8 cellular contexts compared by ENCODE assay signal in genomic region chr19:39436350-39436716, GRCh38. TPM values are rescaled to one million over a fixed set of nuclear protein-coding genes. Genes with fewer than 3 reads are reported as not detected.
A peak's percentile ranks its signal among the peaks of the same experiment; 100 is the strongest.
DNase-seq lines count a peak whose midpoint lies in the region; ATAC-seq and TF ChIP-seq lines count a peak whose summit lies in the region.

No MANE protein-coding gene starts in this region.

- H3K36me3 ChIP-seq in adrenal gland (replicated peaks in 1 of 2) (peaks cover 0 to 31% of the 10 kb centered on the region in 2 donors), left lung (peaks cover 0 to 34% of the 10 kb centered on the region in 2 donors), thoracic aorta (peaks cover 24% of the 10 kb centered on the region)

- H3K9me3 Mint-ChIP-seq in activated CD4-positive, alpha-beta T cell treated with anti-CD3 and anti-CD28 coated beads, Interleukin-2, amount 10 ng/mL, durations not matched to agents 7 days and 5 days = no peaks in the 10 kb centered on the region

- TF ChIP-seq CTCF in adrenal gland (IDR thresholded peaks at IDR 0.05) (no peak), left lung (IDR thresholded peaks at IDR 0.05) (no peak), thoracic aorta (IDR thresholded peaks at IDR 0.05) (no peak)

- H3K36me3 Mint-ChIP-seq in activated CD4-positive, alpha-beta T cell treated with anti-CD3 and anti-CD28 coated beads, Interleukin-2, amount 10 ng/mL, durations not matched to agents 7 days and 5 days (ENCODE audit: low read depth) = peaks cover 29% of the 10 kb centered on the region

- H3K9me3 ChIP-seq in adrenal gland (replicated peaks in 1 of 3) = no peaks in the 10 kb centered on the region
- H3K9me3 ChIP-seq in left lung = no peaks in the 10 kb centered on the region
- no peaks in the 10 kb centered on the region for H3K9me3 ChIP-seq in thoracic aorta

- H3K27ac Mint-ChIP-seq in activated CD4-positive, alpha-beta T cell treated with anti-CD3 and anti-CD28 coated beads, Interleukin-2, amount 10 ng/mL, durations not matched to agents 7 days and 5 days = peak overlapping the region; percentile 97

- peaks cover 18 to 22% of the 10 kb centered on the region in 2 donors for H3K4me1 ChIP-seq in adrenal gland (replicated peaks in 1 of 2)
- peaks cover 21 to 58% of the 10 kb centered on the region in 2 donors for H3K4me1 ChIP-seq in left lung
- peaks cover 19 to 39% of the 10 kb centered on the region in 2 donors for H3K4me1 ChIP-seq in thoracic aorta (ENCODE audit: control insufficient read depth in 1 of 2, low read depth in 2 of 2)

- H3K27ac ChIP-seq in adrenal gland (peak overlapping the region; percentile 35 to 90 (median 61)), left lung (peak overlapping the region; percentile 80 to 90), thoracic aorta (peak overlapping the region; percentile 82 to 94)

- peaks cover 52% of the 10 kb centered on the region for H3K4me1 Mint-ChIP-seq in activated CD4-positive, alpha-beta T cell treated with anti-CD3 and anti-CD28 coated beads, Interleukin-2, amount 10 ng/mL, durations not matched to agents 7 days and 5 days

- POLR2A ChIA-PET in activated CD4-positive, alpha-beta T cell treated with anti-CD3 and anti-CD28 coated beads, Interleukin-2, amount 10 ng/mL, durations not matched to agents 7 days and 5 days (lab: Charles Lee) = interaction anchor here (0.6 to 1.4 kb wide), 13 partner anchors 8 to 689 kb away, joined by 3 to 10 read pairs (median 3); partner anchors contain the start of genes MED29, PAF1, PLEKHG2 and SAMD4B

- H3K4me3 Mint-ChIP-seq in activated CD4-positive, alpha-beta T cell treated with anti-CD3 and anti-CD28 coated beads, Interleukin-2, amount 10 ng/mL, durations not matched to agents 7 days and 5 days = peak overlapping the region; percentile 98

- CTCF ChIA-PET in activated CD4-positive, alpha-beta T cell treated with anti-CD3 and anti-CD28 coated beads, Interleukin-2, amount 10 ng/mL, durations not matched to agents 7 days and 5 days (lab: Charles Lee) = interaction anchor here (0.6 to 1.7 kb wide), 9 partner anchors 9 to 397 kb away, joined by 3 to 18 read pairs (median 3); partner anchors contain the start of genes DYRK1B, PLEKHG2, SUPT5H and TIMM50

- ATAC-seq in left lung (no peak), thoracic aorta (ENCODE audit: insufficient number of reproducible peaks, low FRiP score, low read depth) (no peak)

- H3K27me3 Mint-ChIP-seq in activated CD4-positive, alpha-beta T cell treated with anti-CD3 and anti-CD28 coated beads, Interleukin-2, amount 10 ng/mL, durations not matched to agents 7 days and 5 days = peaks cover 3% of the 10 kb centered on the region

- DNase-seq in activated CD4-positive, alpha-beta T cell treated with anti-CD3 and anti-CD28 coated beads, Interleukin-2, amount 10 ng/mL, durations not matched to agents 7 days and 5 days = no peak
- DNase-seq in activated CD4-positive, alpha-beta T cell treated with anti-CD3 and anti-CD28 coated beads for 1 hour = no peak
- DNase-seq in adrenal gland (no peak), left lung (no peak), thoracic aorta (ENCODE audit: low spot score) (no peak), NCI-H748 (lab: John Stamatoyannopoulos, UW; ENCODE audit: unreplicated experiment) (no peak), posterior vena cava (ENCODE audit: low spot score) (no peak), retina (no peak)

- TF ChIP-seq POLR2A in adrenal gland (IDR thresholded peaks at IDR 0.05) = no peak

- H3K27me3 ChIP-seq in adrenal gland = no peaks in the 10 kb centered on the region
- no peaks in the 10 kb centered on the region for H3K27me3 ChIP-seq in left lung
- H3K27me3 ChIP-seq in thoracic aorta (replicated peaks; ENCODE audit: insufficient read depth) = no peaks in the 10 kb centered on the region

- 1 to 4% (median 2%) methylated on average over 2 of the region's 2 CpGs for WGBS in adrenal gland, 4 donors

- H3K4me3 ChIP-seq in adrenal gland (peak overlapping the region in 2 of 4 donors; percentile 35 to 95), left lung (peak overlapping the region; percentile 90 to 94), thoracic aorta (peak overlapping the region; percentile 90)

- intact Hi-C loops in adrenal gland (cut with DNase I) = loop anchor here in 1 of 2 donors (10.0 kb wide), 1 partner anchor 238 kb away; no protein-coding TSS in a partner anchor
- intact Hi-C loops in left lung (cut with DNase I) = no loop called here
- intact Hi-C loops in posterior vena cava (cut with DNase I) = loop anchor here in 1 of 2 donors (10.0 kb wide), 1 partner anchor 92 kb away; the partner anchor contains the start of gene SAMD4B

RNA-seq across cellular contexts. Expression of gene RPS16, which starts 0.6 kb away (rescaled TPM):
- total RNA-seq in activated CD4-positive, alpha-beta T cell treated with anti-CD3 and anti-CD28 coated beads, Interleukin-2, amount 10 ng/mL, durations not matched to agents 7 days and 5 days = 1,000 to 10,000 TPM; 2,465 to 3,009 TPM
- total RNA-seq in adrenal gland = 1,000 to 10,000 TPM in 6 of 8 donors, 100 to 1,000 TPM in 2; 848 to 1,939 (median 1,279) TPM
- polyA plus RNA-seq in adrenal gland = 1,000 to 10,000 TPM; 1,071 to 2,033 (median 1,152) TPM
- total RNA-seq in left lung = 1,000 to 10,000 TPM; 1,507 to 1,549 TPM
- total RNA-seq in thoracic aorta = 100 to 1,000 TPM; 716 to 775 TPM
- 1,000 to 10,000 TPM; 1,159 to 1,295 TPM for total RNA-seq in posterior vena cava

RNA-seq across cellular contexts. Expression of gene SUPT5H, which starts 9.0 kb away (rescaled TPM):
- total RNA-seq in activated CD4-positive, alpha-beta T cell treated with anti-CD3 and anti-CD28 coated beads, Interleukin-2, amount 10 ng/mL, durations not matched to agents 7 days and 5 days = 100 to 1,000 TPM; 144 to 150 TPM
- total RNA-seq in adrenal gland = 100 to 1,000 TPM in 3 of 8 donors, 10 to 100 TPM in 5; 42.0 to 145 (median 88.0) TPM
- 100 to 1,000 TPM; 107 to 612 (median 233) TPM for polyA plus RNA-seq in adrenal gland
- total RNA-seq in left lung = 100 to 1,000 TPM in 1 of 2 donors, 10 to 100 TPM in 1; 93.6 to 102 TPM
- total RNA-seq in thoracic aorta = 100 to 1,000 TPM in 1 of 2 donors, 10 to 100 TPM in 1; 94.4 to 157 TPM
- 10 to 100 TPM; 67.0 to 74.9 TPM for total RNA-seq in posterior vena cava

RNA-seq across cellular contexts. Expression of gene PLEKHG2, which starts 23.9 kb away (rescaled TPM):
- 10 to 100 TPM; 74.4 to 77.9 TPM for total RNA-seq in activated CD4-positive, alpha-beta T cell treated with anti-CD3 and anti-CD28 coated beads, Interleukin-2, amount 10 ng/mL, durations not matched to agents 7 days and 5 days
- total RNA-seq in adrenal gland (10 to 100 TPM; 11.3 to 23.4 (median 18.1) TPM), left lung (10 to 100 TPM; 39.5 to 50.8 TPM), thoracic aorta (100 to 1,000 TPM in 1 of 2 donors, 10 to 100 TPM in 1; 76.0 to 112 TPM), posterior vena cava (10 to 100 TPM; 38.1 to 48.6 TPM)
- 10 to 100 TPM in 2 of 3 donors, 1 to 10 TPM in 1; 3.6 to 44.8 (median 16.3) TPM for polyA plus RNA-seq in adrenal gland

RNA-seq across cellular contexts. Expression of gene ZFP36, which starts 29.7 kb away (rescaled TPM):
- 10 to 100 TPM; 92.5 to 93.4 TPM for total RNA-seq in activated CD4-positive, alpha-beta T cell treated with anti-CD3 and anti-CD28 coated beads, Interleukin-2, amount 10 ng/mL, durations not matched to agents 7 days and 5 days
- total RNA-seq in adrenal gland (100 to 1,000 TPM in 3 of 8 donors, 10 to 100 TPM in 5; 46.8 to 187 (median 86.7) TPM), left lung (100 to 1,000 TPM; 165 to 172 TPM), thoracic aorta (100 to 1,000 TPM; 315 to 699 TPM), posterior vena cava (100 to 1,000 TPM; 258 to 509 TPM)
- polyA plus RNA-seq in adrenal gland = 100 to 1,000 TPM in 2 of 3 donors, 10 to 100 TPM in 1; 64.8 to 193 (median 113) TPM

RNA-seq across cellular contexts. Expression of gene TIMM50, which starts 44.3 kb away (rescaled TPM):
- 10 to 100 TPM; 45.7 to 56.8 TPM for total RNA-seq in activated CD4-positive, alpha-beta T cell treated with anti-CD3 and anti-CD28 coated beads, Interleukin-2, amount 10 ng/mL, durations not matched to agents 7 days and 5 days
- total RNA-seq in adrenal gland (10 to 100 TPM; 52.8 to 93.4 (median 64.9) TPM), left lung (10 to 100 TPM; 46.0 to 60.3 TPM), thoracic aorta (10 to 100 TPM; 25.7 to 51.4 TPM), posterior vena cava (10 to 100 TPM; 44.5 to 45.5 TPM)
- polyA plus RNA-seq in adrenal gland = 100 to 1,000 TPM in 2 of 3 donors, 10 to 100 TPM in 1; 77.7 to 147 (median 118) TPM
